30 cellular contexts compared by ENCODE assay signal in genomic region chr2:70050631-70051425, GRCh38.
"Had no signal": no experiment of that assay in that cellular context is flagged by ENCODE, and none has a peak within 500 bp of the region (broad histone marks: within the 10 kb centered on the region; RNA-seq: fewer than 3 reads in every experiment).

No MANE protein-coding gene starts in this region.

- H3K27me3 ChIP-seq: esophagus squamous epithelium, heart right ventricle, right lobe of liver, tibial nerve, upper lobe of right lung, uterus had no signal

- H3K27me3 Mint-ChIP-seq: dendritic cell treated with granulocyte-macrophage colony-stimulating factor and Interleukin-4, amounts not matched to agents 40 ng/mL and 50 ng/mL, for 4 days; naive B cell; natural killer cell treated with Interleukin-12 subunit alpha and Interleukin-12 subunit beta and Interleukin-15 and Interleukin-18, amount 100 ng/mL, for 72 hours; progenitor cell of endocrine pancreas; stimulated activated naive B cell treated with anti-CD40 and anti-IgM and Interleukin-4, amounts not matched to agents 10 μg/mL and 1 μg/mL and 100 μg/mL, for 72 hours; stimulated activated naive CD8-positive, alpha-beta T cell treated with anti-CD3 and anti-CD28 coated beads, Interleukin-15, Interleukin-2, amounts not matched to agents 100 ng/mL and 50 ng/mL, for 24 hours had no signal

- H3K4me1 ChIP-seq: parathyroid adenoma, right lobe of liver, tibial nerve, uterus had no signal

- H3K27ac Mint-ChIP-seq: mesothelial cell of epicardium; progenitor cell of endocrine pancreas; stimulated activated naive B cell treated with anti-CD40 and anti-IgM and Interleukin-4, amounts not matched to agents 10 μg/mL and 1 μg/mL and 100 μg/mL, for 72 hours; stimulated activated naive CD8-positive, alpha-beta T cell treated with anti-CD3 and anti-CD28 coated beads, Interleukin-15, Interleukin-2, amounts not matched to agents 100 ng/mL and 50 ng/mL, for 24 hours had no signal

- H3K4me1 Mint-ChIP-seq: mesothelial cell of epicardium, neural crest cell had no signal

- H3K9me3 ChIP-seq: esophagus squamous epithelium, heart right ventricle, mucosa of descending colon, thoracic aorta, tibial nerve, upper lobe of right lung, uterus had no signal

- ATAC-seq: heart right ventricle; left colon; left ventricle myocardium superior; mucosa of descending colon; natural killer cell treated with Interleukin-12 subunit alpha and Interleukin-12 subunit beta and Interleukin-15 and Interleukin-18, amount 100 ng/mL, for 72 hours; right lobe of liver; stimulated activated naive B cell treated with anti-CD40 and anti-IgM and Interleukin-4, amounts not matched to agents 10 μg/mL and 1 μg/mL and 100 μg/mL, for 72 hours; upper lobe of right lung had no signal

- H3K36me3 ChIP-seq: uterus had no signal

- H3K4me3 ChIP-seq: esophagus squamous epithelium, heart right ventricle, lung, mucosa of descending colon, right lobe of liver, thoracic aorta, tibial nerve, upper lobe of right lung, uterus had no signal

- H3K27ac ChIP-seq: heart right ventricle, parathyroid adenoma, right lobe of liver, thoracic aorta, tibial nerve, upper lobe of right lung, uterus had no signal

- H3K4me3 Mint-ChIP-seq: dendritic cell treated with granulocyte-macrophage colony-stimulating factor and Interleukin-4, amounts not matched to agents 40 ng/mL and 50 ng/mL, for 4 days; mesothelial cell of epicardium; naive B cell; natural killer cell treated with Interleukin-12 subunit alpha and Interleukin-12 subunit beta and Interleukin-15 and Interleukin-18, amount 100 ng/mL, for 72 hours; neural crest cell; stimulated activated naive B cell treated with anti-CD40 and anti-IgM and Interleukin-4, amounts not matched to agents 10 μg/mL and 1 μg/mL and 100 μg/mL, for 72 hours; stimulated activated naive CD8-positive, alpha-beta T cell treated with anti-CD3 and anti-CD28 coated beads, Interleukin-15, Interleukin-2, amounts not matched to agents 100 ng/mL and 50 ng/mL, for 24 hours had no signal

- H3K9me3 Mint-ChIP-seq: dendritic cell treated with granulocyte-macrophage colony-stimulating factor and Interleukin-4, amounts not matched to agents 40 ng/mL and 50 ng/mL, for 4 days; natural killer cell treated with Interleukin-12 subunit alpha and Interleukin-12 subunit beta and Interleukin-15 and Interleukin-18, amount 100 ng/mL, for 72 hours; neural crest cell; stimulated activated naive CD8-positive, alpha-beta T cell treated with anti-CD3 and anti-CD28 coated beads, Interleukin-15, Interleukin-2, amounts not matched to agents 100 ng/mL and 50 ng/mL, for 24 hours had no signal

- DNase-seq: effector CD8-positive, alpha-beta T cell; esophagus squamous epithelium; foreskin melanocyte; glutamatergic neuron; heart right ventricle; hippocampal formation; left colon; left ventricle myocardium superior; mesenchymal stem cell; mucosa of descending colon; naive B cell; small intestine; stimulated activated CD4-positive, alpha-beta T cell treated with anti-CD3 and anti-CD28 coated beads, Interleukin-15, amount 100 ng/mL, for 24 hours; stimulated activated CD4-positive, alpha-beta T cell treated with anti-CD3 and anti-CD28 coated beads, Interleukin-2, amount 100 ng/mL, for 48 hours; stimulated activated naive B cell treated with anti-CD40 and anti-IgM and Interleukin-4, amounts not matched to agents 10 μg/mL and 1 μg/mL and 100 μg/mL, for 72 hours; upper lobe of right lung; uterus had no signal

- FAIRE-seq: colon, islet of Langerhans, small intestine had no signal
